Comparison of ENCODE assay signal across 8 cellular contexts in genomic region chr10:80530251-80530650, GRCh38. TPM values are rescaled to one million over a fixed set of nuclear protein-coding genes. Genes with fewer than 3 reads are reported as not detected.
DNase-seq lines count a peak whose midpoint lies in the region; ATAC-seq and TF ChIP-seq lines count a peak whose summit lies in the region.

No MANE protein-coding gene starts in this region.

- H3K4me3 Mint-ChIP-seq in CD14-positive monocyte (peak overlapping the region; percentile 16 to 60), GM23338 (no peak overlapping the region)
- H3K4me3 Mint-ChIP-seq in activated naive CD8-positive, alpha-beta T cell: peak overlapping the region; percentile 72

- peak; percentile 53 for TF ChIP-seq CTCF in CD14-positive monocyte (IDR thresholded peaks at IDR 0.05)
- TF ChIP-seq CTCF in GM23338 (conservative IDR thresholded peaks at IDR 0.05; ENCODE audit: low read depth in 2 of 2): peak; percentile 20 to 49; a peak in 3 of 4 replicates
- peak; percentile 42 for TF ChIP-seq CTCF in OCI-LY3 (IDR thresholded peaks at IDR 0.05; ENCODE audit: low read depth, low read length)

- no peak overlapping the region; the same call in 1 of the 2 replicates for H2AFZ ChIP-seq in GM23338
- no peak overlapping the region for H2AFZ ChIP-seq in OCI-LY3 (ENCODE audit: low read depth, low read length)

- DNase-seq in CD14-positive monocyte (ENCODE audit: low spot score): peak; percentile 73
- no peak for DNase-seq in GM23338 (ENCODE audit: low spot score)
- DNase-seq in lung microvascular endothelial cell (ENCODE audit: low read depth in 2 of 2): peak; percentile 47 to 57
- no peak for DNase-seq in hippocampal formation (lab: John Stamatoyannopoulos, UW)
- no peak for DNase-seq in NCI-H446 treated with DMSO at 0.1 percent for 48 hours (lab: John Stamatoyannopoulos, UW)
- DNase-seq in HPDE6-E6E7 (ENCODE audit: extremely low spot score): no peak

- H3K9ac ChIP-seq in OCI-LY3 (ENCODE audit: low read length): no peak overlapping the region

- intact Hi-C loops in CD14-positive monocyte (cut with micrococcal nuclease): no loop called here

- no peaks in the 10 kb centered on the region for H3F3A ChIP-seq in GM23338 (replicated peaks; ENCODE audit: low read depth)

- H3K36me3 ChIP-seq in GM23338 (ENCODE audit: insufficient read depth) (no peaks in the 10 kb centered on the region), OCI-LY3 (replicated peaks; ENCODE audit: low read depth, low read length) (no peaks in the 10 kb centered on the region)

- no peaks in the 10 kb centered on the region for H3K79me2 ChIP-seq in GM23338 (replicated peaks; ENCODE audit: insufficient read depth)
- H3K79me2 ChIP-seq in OCI-LY3 (ENCODE audit: low read length): no peaks in the 10 kb centered on the region

- no peaks in the 10 kb centered on the region for H3K27me3 Mint-ChIP-seq in CD14-positive monocyte (ENCODE audit: low read depth in 3 of 3)
- peaks cover 12% of the 10 kb centered on the region for H3K27me3 Mint-ChIP-seq in GM23338 (ENCODE audit: insufficient read depth, low read depth, poor library complexity)
- H3K27me3 Mint-ChIP-seq in activated naive CD8-positive, alpha-beta T cell: no peaks in the 10 kb centered on the region

- no peaks in the 10 kb centered on the region for H3K9me2 ChIP-seq in GM23338 (ENCODE audit: insufficient read depth)

- no peak overlapping the region for H3K4me3 ChIP-seq in GM23338
- H3K4me3 ChIP-seq in OCI-LY3 (ENCODE audit: low read length): no peak overlapping the region

- H3K36me3 Mint-ChIP-seq in CD14-positive monocyte (peaks cover 0 to 2% of the 10 kb centered on the region in 2 donors), GM23338 (ENCODE audit: low read depth) (peaks cover 15% of the 10 kb centered on the region; the same call in 2 of the 3 replicates)
- H3K36me3 Mint-ChIP-seq in activated naive CD8-positive, alpha-beta T cell: peaks cover 5% of the 10 kb centered on the region

- peak; percentile 66 for ATAC-seq in GM23338

- peaks cover 0 to 2% (median 0%) of the 10 kb centered on the region in 7 donors for H3K9me3 Mint-ChIP-seq in CD14-positive monocyte
- peaks cover 13% of the 10 kb centered on the region; the same call in 2 of the 3 replicates for H3K9me3 Mint-ChIP-seq in GM23338
- H3K9me3 Mint-ChIP-seq in activated naive CD8-positive, alpha-beta T cell (ENCODE audit: low read depth): no peaks in the 10 kb centered on the region

- no peak overlapping the region for H3K4me2 ChIP-seq in GM23338
- no peak overlapping the region for H3K4me2 ChIP-seq in OCI-LY3 (ENCODE audit: low read length)

- H3K27me3 ChIP-seq in GM23338 (ENCODE audit: insufficient read depth) (no peaks in the 10 kb centered on the region), OCI-LY3 (ENCODE audit: low read depth, low read length) (no peaks in the 10 kb centered on the region)

- no peaks in the 10 kb centered on the region for H4K20me1 ChIP-seq in GM23338 (replicated peaks; ENCODE audit: insufficient read depth)
- H4K20me1 ChIP-seq in OCI-LY3 (ENCODE audit: insufficient read depth, low read length): no peaks in the 10 kb centered on the region

- H3K27ac Mint-ChIP-seq in CD14-positive monocyte (peak overlapping the region in 4 of 7 donors; percentile 40 to 90 (median 74)), GM23338 (no peak overlapping the region; the same call in 1 of the 2 replicates)
- H3K27ac Mint-ChIP-seq in activated naive CD8-positive, alpha-beta T cell: peak overlapping the region; percentile 93

- peaks cover 58% of the 10 kb centered on the region for H3K4me1 Mint-ChIP-seq in CD14-positive monocyte
- H3K4me1 Mint-ChIP-seq in GM23338: peaks cover 25% of the 10 kb centered on the region
- peaks cover 73% of the 10 kb centered on the region for H3K4me1 Mint-ChIP-seq in activated naive CD8-positive, alpha-beta T cell (ENCODE audit: low read depth)

- no peaks in the 10 kb centered on the region for H3K9me3 ChIP-seq in OCI-LY3 (ENCODE audit: insufficient read depth, low read length)

- H3K4me1 ChIP-seq in GM23338 (ENCODE audit: insufficient read depth) (peaks cover 16% of the 10 kb centered on the region), OCI-LY3 (ENCODE audit: low read length) (peaks cover 7% of the 10 kb centered on the region)

- no peak overlapping the region for H3K27ac ChIP-seq in GM23338 (ENCODE audit: low read depth)
- H3K27ac ChIP-seq in OCI-LY3 (ENCODE audit: low read length): no peak overlapping the region

TF ChIP-seq in GM23338, 12 proteins besides CTCF, POLR2A, EP300 and RAD21 (continues in another document):
- TF ChIP-seq, protein P1, sequence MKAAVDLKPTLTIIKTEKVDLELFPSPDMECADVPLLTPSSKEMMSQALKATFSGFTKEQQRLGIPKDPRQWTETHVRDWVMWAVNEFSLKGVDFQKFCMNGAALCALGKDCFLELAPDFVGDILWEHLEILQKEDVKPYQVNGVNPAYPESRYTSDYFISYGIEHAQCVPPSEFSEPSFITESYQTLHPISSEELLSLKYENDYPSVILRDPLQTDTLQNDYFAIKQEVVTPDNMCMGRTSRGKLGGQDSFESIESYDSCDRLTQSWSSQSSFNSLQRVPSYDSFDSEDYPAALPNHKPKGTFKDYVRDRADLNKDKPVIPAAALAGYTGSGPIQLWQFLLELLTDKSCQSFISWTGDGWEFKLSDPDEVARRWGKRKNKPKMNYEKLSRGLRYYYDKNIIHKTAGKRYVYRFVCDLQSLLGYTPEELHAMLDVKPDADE (IDR thresholded peaks at IDR 0.05): no peak
- no peak for TF ChIP-seq ZNF114 (CRISPR knock-in tag; IDR thresholded peaks at IDR 0.05)
- TF ChIP-seq JUNB (IDR thresholded peaks at IDR 0.05; ENCODE audit: unreplicated experiment): no peak
- no peak for TF ChIP-seq EZH2phosphoT487 (IDR thresholded peaks at IDR 0.05; ENCODE audit: unreplicated experiment)
- no peak for TF ChIP-seq EZH2 (IDR thresholded peaks at IDR 0.05; ENCODE audit: low read depth, unreplicated experiment)
- no peak for TF ChIP-seq NANOG (IDR thresholded peaks at IDR 0.05; ENCODE audit: borderline replicate concordance)
- TF ChIP-seq, protein P2, sequence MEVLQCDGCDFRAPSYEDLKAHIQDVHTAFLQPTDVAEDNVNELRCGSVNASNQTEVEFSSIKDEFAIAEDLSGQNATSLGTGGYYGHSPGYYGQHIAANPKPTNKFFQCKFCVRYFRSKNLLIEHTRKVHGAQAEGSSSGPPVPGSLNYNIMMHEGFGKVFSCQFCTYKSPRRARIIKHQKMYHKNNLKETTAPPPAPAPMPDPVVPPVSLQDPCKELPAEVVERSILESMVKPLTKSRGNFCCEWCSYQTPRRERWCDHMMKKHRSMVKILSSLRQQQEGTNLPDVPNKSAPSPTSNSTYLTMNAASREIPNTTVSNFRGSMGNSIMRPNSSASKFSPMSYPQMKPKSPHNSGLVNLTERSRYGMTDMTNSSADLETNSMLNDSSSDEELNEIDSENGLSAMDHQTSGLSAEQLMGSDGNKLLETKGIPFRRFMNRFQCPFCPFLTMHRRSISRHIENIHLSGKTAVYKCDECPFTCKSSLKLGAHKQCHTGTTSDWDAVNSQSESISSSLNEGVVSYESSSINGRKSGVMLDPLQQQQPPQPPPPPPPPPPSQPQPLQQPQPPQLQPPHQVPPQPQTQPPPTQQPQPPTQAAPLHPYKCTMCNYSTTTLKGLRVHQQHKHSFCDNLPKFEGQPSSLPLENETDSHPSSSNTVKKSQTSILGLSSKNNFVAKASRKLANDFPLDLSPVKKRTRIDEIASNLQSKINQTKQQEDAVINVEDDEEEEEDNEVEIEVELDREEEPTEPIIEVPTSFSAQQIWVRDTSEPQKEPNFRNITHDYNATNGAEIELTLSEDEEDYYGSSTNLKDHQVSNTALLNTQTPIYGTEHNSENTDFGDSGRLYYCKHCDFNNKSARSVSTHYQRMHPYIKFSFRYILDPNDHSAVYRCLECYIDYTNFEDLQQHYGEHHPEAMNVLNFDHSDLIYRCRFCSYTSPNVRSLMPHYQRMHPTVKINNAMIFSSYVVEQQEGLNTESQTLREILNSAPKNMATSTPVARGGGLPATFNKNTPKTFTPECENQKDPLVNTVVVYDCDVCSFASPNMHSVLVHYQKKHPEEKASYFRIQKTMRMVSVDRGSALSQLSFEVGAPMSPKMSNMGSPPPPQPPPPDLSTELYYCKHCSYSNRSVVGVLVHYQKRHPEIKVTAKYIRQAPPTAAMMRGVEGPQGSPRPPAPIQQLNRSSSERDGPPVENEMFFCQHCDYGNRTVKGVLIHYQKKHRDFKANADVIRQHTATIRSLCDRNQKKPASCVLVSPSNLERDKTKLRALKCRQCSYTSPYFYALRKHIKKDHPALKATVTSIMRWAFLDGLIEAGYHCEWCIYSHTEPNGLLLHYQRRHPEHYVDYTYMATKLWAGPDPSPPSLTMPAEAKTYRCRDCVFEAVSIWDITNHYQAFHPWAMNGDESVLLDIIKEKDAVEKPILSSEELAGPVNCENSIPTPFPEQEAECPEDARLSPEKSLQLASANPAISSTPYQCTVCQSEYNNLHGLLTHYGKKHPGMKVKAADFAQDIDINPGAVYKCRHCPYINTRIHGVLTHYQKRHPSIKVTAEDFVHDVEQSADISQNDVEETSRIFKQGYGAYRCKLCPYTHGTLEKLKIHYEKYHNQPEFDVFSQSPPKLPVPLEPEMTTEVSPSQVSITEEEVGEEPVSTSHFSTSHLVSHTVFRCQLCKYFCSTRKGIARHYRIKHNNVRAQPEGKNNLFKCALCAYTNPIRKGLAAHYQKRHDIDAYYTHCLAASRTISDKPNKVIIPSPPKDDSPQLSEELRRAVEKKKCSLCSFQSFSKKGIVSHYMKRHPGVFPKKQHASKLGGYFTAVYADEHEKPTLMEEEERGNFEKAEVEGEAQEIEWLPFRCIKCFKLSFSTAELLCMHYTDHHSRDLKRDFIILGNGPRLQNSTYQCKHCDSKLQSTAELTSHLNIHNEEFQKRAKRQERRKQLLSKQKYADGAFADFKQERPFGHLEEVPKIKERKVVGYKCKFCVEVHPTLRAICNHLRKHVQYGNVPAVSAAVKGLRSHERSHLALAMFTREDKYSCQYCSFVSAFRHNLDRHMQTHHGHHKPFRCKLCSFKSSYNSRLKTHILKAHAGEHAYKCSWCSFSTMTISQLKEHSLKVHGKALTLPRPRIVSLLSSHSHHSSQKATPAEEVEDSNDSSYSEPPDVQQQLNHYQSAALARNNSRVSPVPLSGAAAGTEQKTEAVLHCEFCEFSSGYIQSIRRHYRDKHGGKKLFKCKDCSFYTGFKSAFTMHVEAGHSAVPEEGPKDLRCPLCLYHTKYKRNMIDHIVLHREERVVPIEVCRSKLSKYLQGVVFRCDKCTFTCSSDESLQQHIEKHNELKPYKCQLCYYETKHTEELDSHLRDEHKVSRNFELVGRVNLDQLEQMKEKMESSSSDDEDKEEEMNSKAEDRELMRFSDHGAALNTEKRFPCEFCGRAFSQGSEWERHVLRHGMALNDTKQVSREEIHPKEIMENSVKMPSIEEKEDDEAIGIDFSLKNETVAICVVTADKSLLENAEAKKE (CRISPR knock-in tag; IDR thresholded peaks at IDR 0.05): no peak
- TF ChIP-seq ZNF331 (CRISPR knock-in tag; IDR thresholded peaks at IDR 0.05; ENCODE audit: low read depth): no peak
- TF ChIP-seq STAT1 (IDR thresholded peaks at IDR 0.05; ENCODE audit: unreplicated experiment): no peak
- no peak for TF ChIP-seq CREB1 (CRISPR knock-in tag; IDR thresholded peaks at IDR 0.05; ENCODE audit: low read depth)

RNA-seq across cellular contexts. Expression of gene SH2D4B, which starts 7.5 kb away (rescaled TPM):
- polyA plus RNA-seq in CD14-positive monocyte (not detected), GM23338 (2016; fragmentation: Nextera tagmentation; extraction: Ambion mirVana) (0.08 TPM in 1 of 2 replicates, not detected in the other)
- not detected in 2 replicates for total RNA-seq in GM23338 (2014; rRNA removed; shearing (Covaris generic))
- total RNA-seq in lung microvascular endothelial cell: under 0.01 TPM in 1 of 2 replicates, not detected in the other

Comparison
In these comparisons a context has a peak if more than half of its experiments do, and no peak if none do; other contexts are left out.
1. DNase-seq: peak in CD14-positive monocyte (single experiment) and lung microvascular endothelial cell (2 of 2); none in GM23338 (single experiment), hippocampal formation (0 of 2), NCI-H446 treated with DMSO at 0.1 percent for 48 hours (single experiment) and HPDE6-E6E7 (single experiment).
2. Peak in every context shown above with its lines, with median percentiles within 50 percentile points of each other: CTCF ChIP-seq.